In genomic region chr20:35284992-35285805, GRCh38 we compare ENCODE assay signal across 1 cellular context.
TF ChIP-seq lines count a peak whose summit lies in the region.

No MANE protein-coding gene starts in this region.

TF ChIP-seq in HepG2, 621 proteins besides CTCF, POLR2A, EP300 and RAD21 (continued from another document and continues in another):
- TF ChIP-seq PATZ1 (CRISPR knock-in tag; IDR thresholded peaks at IDR 0.05) (no peak), ATAD3A (CRISPR knock-in tag; IDR thresholded peaks at IDR 0.05) (no peak), ZNF562 (CRISPR knock-in tag; IDR thresholded peaks at IDR 0.05; ENCODE audit: borderline replicate concordance) (no peak), ZZZ3 (CRISPR knock-in tag; IDR thresholded peaks at IDR 0.05; ENCODE audit: borderline replicate concordance) (no peak), ZNF44 (CRISPR knock-in tag; IDR thresholded peaks at IDR 0.05) (peak; percentile 78), U2AF2 (IDR thresholded peaks at IDR 0.05; ENCODE audit: low read depth, low read length) (no peak; the same call in 1 of the 2 replicates), ZNF816 (CRISPR knock-in tag; IDR thresholded peaks at IDR 0.05; ENCODE audit: borderline replicate concordance) (no peak; the same call in 1 of the 2 replicates), ZSCAN20 (CRISPR knock-in tag; IDR thresholded peaks at IDR 0.05; ENCODE audit: borderline replicate concordance) (no peak), FOXO4 (CRISPR knock-in tag; conservative IDR thresholded peaks at IDR 0.05) (no peak), GATAD1 (CRISPR knock-in tag; IDR thresholded peaks at IDR 0.05) (no peak), NR2C2 (CRISPR knock-in tag; IDR thresholded peaks at IDR 0.05; ENCODE audit: borderline replicate concordance) (no peak), ARID5B (CRISPR knock-in tag; IDR thresholded peaks at IDR 0.05) (no peak), ZNF883 (CRISPR knock-in tag; IDR thresholded peaks at IDR 0.05; ENCODE audit: not compliant biosample characterization) (no peak), ETV5 (CRISPR knock-in tag; IDR thresholded peaks at IDR 0.05; ENCODE audit: borderline replicate concordance) (no peak; the same call in 1 of the 2 replicates), ZNF253 (CRISPR knock-in tag; IDR thresholded peaks at IDR 0.05; ENCODE audit: borderline replicate concordance) (no peak; the same call in 1 of the 2 replicates), DNMT3B (CRISPR knock-in tag; conservative IDR thresholded peaks at IDR 0.05) (no peak), ZNF121 (CRISPR knock-in tag; IDR thresholded peaks at IDR 0.05) (no peak), ATF7-NPFF (CRISPR knock-in tag; IDR thresholded peaks at IDR 0.05; ENCODE audit: low read depth) (no peak), CHD4 (IDR thresholded peaks at IDR 0.05; ENCODE audit: borderline replicate concordance, low read length) (no peak), KDM6A (CRISPR knock-in tag; IDR thresholded peaks at IDR 0.05; ENCODE audit: low read depth) (peak; percentile 50; the same call in 1 of the 2 replicates), NFYB (CRISPR knock-in tag; IDR thresholded peaks at IDR 0.05) (no peak), ZSCAN29 (CRISPR knock-in tag; conservative IDR thresholded peaks at IDR 0.05) (0 out of 2 replicates have a peak, but pooled peaks have one; percentile 38), MAX (IDR thresholded peaks at IDR 0.05) (no peak), RBFOX2 (IDR thresholded peaks at IDR 0.05; ENCODE audit: low read depth, low read length) (no peak), ZFP36 (IDR thresholded peaks at IDR 0.05; ENCODE audit: borderline replicate concordance, low read depth, low read length, partially characterized antibody) (no peak), WIZ (CRISPR knock-in tag; IDR thresholded peaks at IDR 0.05) (no peak), MIXL1 (CRISPR knock-in tag; IDR thresholded peaks at IDR 0.05) (no peak), SPEN (CRISPR knock-in tag; IDR thresholded peaks at IDR 0.05; ENCODE audit: low read depth) (no peak), ZNF552 (CRISPR knock-in tag; IDR thresholded peaks at IDR 0.05; ENCODE audit: borderline replicate concordance) (no peak), HNRNPLL (IDR thresholded peaks at IDR 0.05; ENCODE audit: low read depth, low read length, poor library complexity, severe bottlenecking) (no peak), ZHX2 (IDR thresholded peaks at IDR 0.05; ENCODE audit: low read depth) (no peak), ZHX2 (CRISPR knock-in tag; IDR thresholded peaks at IDR 0.05; ENCODE audit: borderline replicate concordance) (no peak), ZNF292 (CRISPR knock-in tag; IDR thresholded peaks at IDR 0.05; ENCODE audit: borderline replicate concordance, low read depth) (no peak), ZBTB25 (CRISPR knock-in tag; IDR thresholded peaks at IDR 0.05) (no peak), TIGD3 (CRISPR knock-in tag; IDR thresholded peaks at IDR 0.05; ENCODE audit: borderline replicate concordance) (no peak), SIN3B (IDR thresholded peaks at IDR 0.05; ENCODE audit: low read length) (no peak), JARID2 (CRISPR knock-in tag; IDR thresholded peaks at IDR 0.05; ENCODE audit: insufficient replicate concordance) (no peak), TGIF2 (CRISPR knock-in tag; IDR thresholded peaks at IDR 0.05) (no peak), ZNF547 (CRISPR knock-in tag; IDR thresholded peaks at IDR 0.05) (no peak), ZMYM4 (CRISPR knock-in tag; IDR thresholded peaks at IDR 0.05) (peak; percentile 32; the same call in 1 of the 2 replicates), ZNF577 (CRISPR knock-in tag; IDR thresholded peaks at IDR 0.05; ENCODE audit: borderline replicate concordance, low read depth) (no peak), ZNF784 (CRISPR knock-in tag; IDR thresholded peaks at IDR 0.05; ENCODE audit: borderline replicate concordance) (0 out of 2 replicates have a peak, but pooled peaks have one; percentile 11), ZNF839 (CRISPR knock-in tag; IDR thresholded peaks at IDR 0.05; ENCODE audit: borderline replicate concordance) (peak; percentile 82; the same call in 1 of the 2 replicates), GLMP (CRISPR knock-in tag; IDR thresholded peaks at IDR 0.05; ENCODE audit: borderline replicate concordance) (no peak), ZNF546 (CRISPR knock-in tag; conservative IDR thresholded peaks at IDR 0.05) (no peak; the same call in 1 of the 2 replicates), RARG (CRISPR knock-in tag; IDR thresholded peaks at IDR 0.05; ENCODE audit: low read depth) (no peak), ZNF572 (CRISPR knock-in tag; IDR thresholded peaks at IDR 0.05) (no peak)
